1 cellular context compared by ENCODE assay signal in genomic region chr19:33279430-33280350, GRCh38.
TF ChIP-seq lines count a peak whose summit lies in the region.

No MANE protein-coding gene starts in this region.

TF ChIP-seq in HepG2, 621 proteins besides CTCF, POLR2A, EP300 and RAD21 (continued from another document and continues in another):
- TF ChIP-seq, protein P1, sequence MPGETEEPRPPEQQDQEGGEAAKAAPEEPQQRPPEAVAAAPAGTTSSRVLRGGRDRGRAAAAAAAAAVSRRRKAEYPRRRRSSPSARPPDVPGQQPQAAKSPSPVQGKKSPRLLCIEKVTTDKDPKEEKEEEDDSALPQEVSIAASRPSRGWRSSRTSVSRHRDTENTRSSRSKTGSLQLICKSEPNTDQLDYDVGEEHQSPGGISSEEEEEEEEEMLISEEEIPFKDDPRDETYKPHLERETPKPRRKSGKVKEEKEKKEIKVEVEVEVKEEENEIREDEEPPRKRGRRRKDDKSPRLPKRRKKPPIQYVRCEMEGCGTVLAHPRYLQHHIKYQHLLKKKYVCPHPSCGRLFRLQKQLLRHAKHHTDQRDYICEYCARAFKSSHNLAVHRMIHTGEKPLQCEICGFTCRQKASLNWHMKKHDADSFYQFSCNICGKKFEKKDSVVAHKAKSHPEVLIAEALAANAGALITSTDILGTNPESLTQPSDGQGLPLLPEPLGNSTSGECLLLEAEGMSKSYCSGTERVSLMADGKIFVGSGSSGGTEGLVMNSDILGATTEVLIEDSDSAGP (CRISPR knock-in tag; IDR thresholded peaks at IDR 0.05; ENCODE audit: borderline replicate concordance), result peak; percentile 55; the same call in 1 of the 2 replicates
- no peak for TF ChIP-seq ZNF234 (CRISPR knock-in tag; conservative IDR thresholded peaks at IDR 0.05)
- TF ChIP-seq KLF16 (CRISPR knock-in tag; IDR thresholded peaks at IDR 0.05), result no peak
- TF ChIP-seq, protein P2, sequence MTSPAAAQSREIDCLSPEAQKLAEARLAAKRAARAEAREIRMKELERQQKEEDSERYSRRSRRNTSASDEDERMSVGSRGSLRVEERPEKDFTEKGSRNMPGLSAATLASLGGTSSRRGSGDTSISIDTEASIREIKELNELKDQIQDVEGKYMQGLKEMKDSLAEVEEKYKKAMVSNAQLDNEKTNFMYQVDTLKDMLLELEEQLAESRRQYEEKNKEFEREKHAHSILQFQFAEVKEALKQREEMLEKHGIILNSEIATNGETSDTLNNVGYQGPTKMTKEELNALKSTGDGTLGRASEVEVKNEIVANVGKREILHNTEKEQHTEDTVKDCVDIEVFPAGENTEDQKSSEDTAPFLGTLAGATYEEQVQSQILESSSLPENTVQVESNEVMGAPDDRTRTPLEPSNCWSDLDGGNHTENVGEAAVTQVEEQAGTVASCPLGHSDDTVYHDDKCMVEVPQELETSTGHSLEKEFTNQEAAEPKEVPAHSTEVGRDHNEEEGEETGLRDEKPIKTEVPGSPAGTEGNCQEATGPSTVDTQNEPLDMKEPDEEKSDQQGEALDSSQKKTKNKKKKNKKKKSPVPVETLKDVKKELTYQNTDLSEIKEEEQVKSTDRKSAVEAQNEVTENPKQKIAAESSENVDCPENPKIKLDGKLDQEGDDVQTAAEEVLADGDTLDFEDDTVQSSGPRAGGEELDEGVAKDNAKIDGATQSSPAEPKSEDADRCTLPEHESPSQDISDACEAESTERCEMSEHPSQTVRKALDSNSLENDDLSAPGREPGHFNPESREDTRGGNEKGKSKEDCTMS (CRISPR knock-in tag; conservative IDR thresholded peaks at IDR 0.05), result no peak
- TF ChIP-seq, protein P3, sequence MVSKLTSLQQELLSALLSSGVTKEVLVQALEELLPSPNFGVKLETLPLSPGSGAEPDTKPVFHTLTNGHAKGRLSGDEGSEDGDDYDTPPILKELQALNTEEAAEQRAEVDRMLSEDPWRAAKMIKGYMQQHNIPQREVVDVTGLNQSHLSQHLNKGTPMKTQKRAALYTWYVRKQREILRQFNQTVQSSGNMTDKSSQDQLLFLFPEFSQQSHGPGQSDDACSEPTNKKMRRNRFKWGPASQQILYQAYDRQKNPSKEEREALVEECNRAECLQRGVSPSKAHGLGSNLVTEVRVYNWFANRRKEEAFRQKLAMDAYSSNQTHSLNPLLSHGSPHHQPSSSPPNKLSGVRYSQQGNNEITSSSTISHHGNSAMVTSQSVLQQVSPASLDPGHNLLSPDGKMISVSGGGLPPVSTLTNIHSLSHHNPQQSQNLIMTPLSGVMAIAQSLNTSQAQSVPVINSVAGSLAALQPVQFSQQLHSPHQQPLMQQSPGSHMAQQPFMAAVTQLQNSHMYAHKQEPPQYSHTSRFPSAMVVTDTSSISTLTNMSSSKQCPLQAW (CRISPR knock-in tag; IDR thresholded peaks at IDR 0.05), result peak; percentile 70; the same call in 1 of the 2 replicates
- TF ChIP-seq ZNF333 (CRISPR knock-in tag; IDR thresholded peaks at IDR 0.05; ENCODE audit: borderline replicate concordance), result peak; percentile 33; the same call in 1 of the 2 replicates
- TF ChIP-seq POGZ (CRISPR knock-in tag; IDR thresholded peaks at IDR 0.05), result 0 out of 2 replicates have a peak, but pooled peaks have one; percentile 12
- no peak for TF ChIP-seq HMG20B (CRISPR knock-in tag; conservative IDR thresholded peaks at IDR 0.05)
- peak; percentile 65 for TF ChIP-seq MED1 (CRISPR knock-in tag; IDR thresholded peaks at IDR 0.05)
- TF ChIP-seq ZNF687 (CRISPR knock-in tag; IDR thresholded peaks at IDR 0.05), result peak; percentile 97
- TF ChIP-seq ZNF451 (CRISPR knock-in tag; IDR thresholded peaks at IDR 0.05), result 0 out of 2 replicates have a peak, but pooled peaks have one; percentile 55
- no peak for TF ChIP-seq ZSCAN12 (CRISPR knock-in tag; IDR thresholded peaks at IDR 0.05)
- peak; percentile 44; the same call in 1 of the 2 replicates for TF ChIP-seq ZNF274 (CRISPR knock-in tag; IDR thresholded peaks at IDR 0.05)
- no peak for TF ChIP-seq SKIL (CRISPR knock-in tag; IDR thresholded peaks at IDR 0.05; ENCODE audit: borderline replicate concordance)
- no peak for TF ChIP-seq ZZZ3 (CRISPR knock-in tag; IDR thresholded peaks at IDR 0.05; ENCODE audit: borderline replicate concordance)
- TF ChIP-seq, protein P4, sequence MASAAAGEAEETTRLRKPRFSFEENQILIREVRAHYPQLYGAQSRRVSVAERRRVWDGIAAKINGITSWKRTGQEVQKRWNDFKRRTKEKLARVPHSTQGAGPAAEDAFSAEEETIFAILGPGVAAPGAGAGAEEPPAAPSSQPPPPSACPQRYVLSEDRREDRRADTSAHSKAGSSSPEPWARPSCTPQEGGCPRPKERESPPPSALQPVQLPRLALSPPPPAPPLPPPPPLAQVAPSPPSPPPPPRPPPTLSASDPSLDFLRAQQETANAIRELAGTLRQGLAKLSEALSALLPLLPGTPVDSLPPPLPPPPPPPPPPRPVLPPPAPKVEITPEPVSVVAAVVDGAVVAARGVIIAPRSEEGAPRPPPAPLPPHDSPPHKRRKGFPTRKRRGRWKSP (CRISPR knock-in tag; IDR thresholded peaks at IDR 0.05), result 0 out of 2 replicates have a peak, but pooled peaks have one; percentile 25
- TF ChIP-seq, protein P5, sequence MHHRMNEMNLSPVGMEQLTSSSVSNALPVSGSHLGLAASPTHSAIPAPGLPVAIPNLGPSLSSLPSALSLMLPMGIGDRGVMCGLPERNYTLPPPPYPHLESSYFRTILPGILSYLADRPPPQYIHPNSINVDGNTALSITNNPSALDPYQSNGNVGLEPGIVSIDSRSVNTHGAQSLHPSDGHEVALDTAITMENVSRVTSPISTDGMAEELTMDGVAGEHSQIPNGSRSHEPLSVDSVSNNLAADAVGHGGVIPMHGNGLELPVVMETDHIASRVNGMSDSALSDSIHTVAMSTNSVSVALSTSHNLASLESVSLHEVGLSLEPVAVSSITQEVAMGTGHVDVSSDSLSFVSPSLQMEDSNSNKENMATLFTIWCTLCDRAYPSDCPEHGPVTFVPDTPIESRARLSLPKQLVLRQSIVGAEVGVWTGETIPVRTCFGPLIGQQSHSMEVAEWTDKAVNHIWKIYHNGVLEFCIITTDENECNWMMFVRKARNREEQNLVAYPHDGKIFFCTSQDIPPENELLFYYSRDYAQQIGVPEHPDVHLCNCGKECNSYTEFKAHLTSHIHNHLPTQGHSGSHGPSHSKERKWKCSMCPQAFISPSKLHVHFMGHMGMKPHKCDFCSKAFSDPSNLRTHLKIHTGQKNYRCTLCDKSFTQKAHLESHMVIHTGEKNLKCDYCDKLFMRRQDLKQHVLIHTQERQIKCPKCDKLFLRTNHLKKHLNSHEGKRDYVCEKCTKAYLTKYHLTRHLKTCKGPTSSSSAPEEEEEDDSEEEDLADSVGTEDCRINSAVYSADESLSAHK (CRISPR knock-in tag; IDR thresholded peaks at IDR 0.05; ENCODE audit: borderline replicate concordance), result no peak
- TF ChIP-seq, protein P6, sequence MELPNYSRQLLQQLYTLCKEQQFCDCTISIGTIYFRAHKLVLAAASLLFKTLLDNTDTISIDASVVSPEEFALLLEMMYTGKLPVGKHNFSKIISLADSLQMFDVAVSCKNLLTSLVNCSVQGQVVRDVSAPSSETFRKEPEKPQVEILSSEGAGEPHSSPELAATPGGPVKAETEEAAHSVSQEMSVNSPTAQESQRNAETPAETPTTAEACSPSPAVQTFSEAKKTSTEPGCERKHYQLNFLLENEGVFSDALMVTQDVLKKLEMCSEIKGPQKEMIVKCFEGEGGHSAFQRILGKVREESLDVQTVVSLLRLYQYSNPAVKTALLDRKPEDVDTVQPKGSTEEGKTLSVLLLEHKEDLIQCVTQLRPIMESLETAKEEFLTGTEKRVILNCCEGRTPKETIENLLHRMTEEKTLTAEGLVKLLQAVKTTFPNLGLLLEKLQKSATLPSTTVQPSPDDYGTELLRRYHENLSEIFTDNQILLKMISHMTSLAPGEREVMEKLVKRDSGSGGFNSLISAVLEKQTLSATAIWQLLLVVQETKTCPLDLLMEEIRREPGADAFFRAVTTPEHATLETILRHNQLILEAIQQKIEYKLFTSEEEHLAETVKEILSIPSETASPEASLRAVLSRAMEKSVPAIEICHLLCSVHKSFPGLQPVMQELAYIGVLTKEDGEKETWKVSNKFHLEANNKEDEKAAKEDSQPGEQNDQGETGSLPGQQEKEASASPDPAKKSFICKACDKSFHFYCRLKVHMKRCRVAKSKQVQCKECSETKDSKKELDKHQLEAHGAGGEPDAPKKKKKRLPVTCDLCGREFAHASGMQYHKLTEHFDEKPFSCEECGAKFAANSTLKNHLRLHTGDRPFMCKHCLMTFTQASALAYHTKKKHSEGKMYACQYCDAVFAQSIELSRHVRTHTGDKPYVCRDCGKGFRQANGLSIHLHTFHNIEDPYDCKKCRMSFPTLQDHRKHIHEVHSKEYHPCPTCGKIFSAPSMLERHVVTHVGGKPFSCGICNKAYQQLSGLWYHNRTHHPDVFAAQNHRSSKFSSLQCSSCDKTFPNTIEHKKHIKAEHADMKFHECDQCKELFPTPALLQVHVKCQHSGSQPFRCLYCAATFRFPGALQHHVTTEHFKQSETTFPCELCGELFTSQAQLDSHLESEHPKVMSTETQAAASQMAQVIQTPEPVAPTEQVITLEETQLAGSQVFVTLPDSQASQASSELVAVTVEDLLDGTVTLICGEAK (IDR thresholded peaks at IDR 0.05), result no peak
- TF ChIP-seq, protein P6 (CRISPR knock-in tag; IDR thresholded peaks at IDR 0.05), result no peak
- no peak for TF ChIP-seq ZNF160 (CRISPR knock-in tag; IDR thresholded peaks at IDR 0.05)
- no peak for TF ChIP-seq CBFB (CRISPR knock-in tag; IDR thresholded peaks at IDR 0.05)
- no peak for TF ChIP-seq TSC22D2 (CRISPR knock-in tag; IDR thresholded peaks at IDR 0.05; ENCODE audit: borderline replicate concordance)
- TF ChIP-seq RXRB (CRISPR knock-in tag; IDR thresholded peaks at IDR 0.05; ENCODE audit: borderline replicate concordance), result peak; percentile 68; the same call in 1 of the 2 replicates
- no peak for TF ChIP-seq ZNF431 (CRISPR knock-in tag; IDR thresholded peaks at IDR 0.05; ENCODE audit: borderline replicate concordance, low read depth)
- TF ChIP-seq ZNF225 (CRISPR knock-in tag; IDR thresholded peaks at IDR 0.05), result no peak
- TF ChIP-seq MIER3 (CRISPR knock-in tag; IDR thresholded peaks at IDR 0.05; ENCODE audit: borderline replicate concordance), result peak; percentile 24; the same call in 1 of the 2 replicates
- peak; percentile 28; the same call in 1 of the 2 replicates for TF ChIP-seq ZFP90 (CRISPR knock-in tag; IDR thresholded peaks at IDR 0.05; ENCODE audit: borderline replicate concordance)
- 0 out of 2 replicates have a peak, but pooled peaks have one; percentile 58 for TF ChIP-seq ZSCAN20 (CRISPR knock-in tag; IDR thresholded peaks at IDR 0.05; ENCODE audit: borderline replicate concordance)
- TF ChIP-seq SCMH1 (CRISPR knock-in tag; IDR thresholded peaks at IDR 0.05; ENCODE audit: borderline replicate concordance), result no peak
